ENCODE assay signal across 13 cellular contexts in the genomic region with DNA sequence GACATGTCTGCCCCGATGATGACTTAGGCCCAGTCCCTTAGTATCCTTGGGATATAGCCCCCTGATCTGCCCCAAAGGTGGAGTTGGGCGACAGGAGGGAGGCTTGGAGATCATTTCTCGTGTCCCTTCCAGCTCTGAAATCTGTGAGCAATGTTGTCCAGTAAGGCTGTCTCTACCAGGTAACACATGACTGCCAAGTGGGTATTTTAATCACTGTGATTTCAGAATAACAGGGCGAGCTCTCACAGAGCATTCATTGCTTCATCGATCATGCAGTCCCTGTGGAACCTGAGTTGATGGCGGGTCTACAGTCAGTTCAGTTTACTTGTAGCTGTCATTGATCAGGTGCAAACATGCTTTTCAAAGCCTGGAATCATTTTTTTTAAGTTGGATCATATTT. TPM values are rescaled to one million over a fixed set of nuclear protein-coding genes. Genes with fewer than 3 reads are reported as not detected.
DNase-seq lines count a peak whose midpoint lies in the region; ATAC-seq and TF ChIP-seq lines count a peak whose summit lies in the region.
"Had no signal": no experiment of that assay in that cellular context is flagged by ENCODE, and none has a peak within 500 bp of the region (broad histone marks: within the 10 kb centered on the region; RNA-seq: fewer than 3 reads in every experiment).

No MANE protein-coding gene starts in this region.

- CTCF ChIA-PET in Calu3 (lab: Charles Lee) = interaction anchor here (0.6 to 2.3 kb wide), 2 partner anchors 28 to 104 kb away, joined by 3 to 15 read pairs; no protein-coding TSS in a partner anchor

- no peak overlapping the region for H3K4me3 Mint-ChIP-seq in stimulated activated naive CD8-positive, alpha-beta T cell treated with anti-CD3 and anti-CD28 coated beads, Interleukin-15, Interleukin-2, amounts not matched to agents 100 ng/mL and 50 ng/mL, for 24 hours
- no peak overlapping the region for H3K4me3 Mint-ChIP-seq in stimulated activated naive CD8-positive, alpha-beta T cell treated with anti-CD3 and anti-CD28 coated beads, Interleukin-15, amount 100 ng/mL, for 72 hours
- H3K4me3 Mint-ChIP-seq in nephron progenitor cell (peak overlapping the region; percentile 31), Calu3 (ENCODE audit: low read depth, unreplicated experiment) (no peak overlapping the region)
- H3K4me3 Mint-ChIP-seq: activated T-cell treated with anti-CD3 and anti-CD28 coated beads, Interleukin-2, amount 50 U/mL, for 72 hours; T-helper 1 cell treated with Interleukin-12 subunit alpha and Interleukin-12 subunit beta and Interleukin-4 antibody, amounts not matched to agents 30 μg/mL and 1 μg/mL, for 36 hours had no signal

- H3K27me3 Mint-ChIP-seq in stimulated activated naive CD8-positive, alpha-beta T cell treated with anti-CD3 and anti-CD28 coated beads, Interleukin-15, Interleukin-2, amounts not matched to agents 100 ng/mL and 50 ng/mL, for 24 hours = no peaks in the 10 kb centered on the region
- H3K27me3 Mint-ChIP-seq in stimulated activated naive CD8-positive, alpha-beta T cell treated with anti-CD3 and anti-CD28 coated beads, Interleukin-15, amount 100 ng/mL, for 72 hours = no peaks in the 10 kb centered on the region
- H3K27me3 Mint-ChIP-seq in nephron progenitor cell (ENCODE audit: low read depth, poor library complexity) (peaks cover 4% of the 10 kb centered on the region), Calu3 (ENCODE audit: unreplicated experiment) (no peaks in the 10 kb centered on the region)

- peaks cover 53% of the 10 kb centered on the region for H3K36me3 Mint-ChIP-seq in stimulated activated naive CD8-positive, alpha-beta T cell treated with anti-CD3 and anti-CD28 coated beads, Interleukin-15, Interleukin-2, amounts not matched to agents 100 ng/mL and 50 ng/mL, for 24 hours (ENCODE audit: low read depth)
- H3K36me3 Mint-ChIP-seq in nephron progenitor cell (ENCODE audit: low read depth) (peaks cover 11% of the 10 kb centered on the region), Calu3 (ENCODE audit: insufficient read depth, unreplicated experiment) (no peaks in the 10 kb centered on the region)

- H3K4me1 Mint-ChIP-seq in stimulated activated naive CD8-positive, alpha-beta T cell treated with anti-CD3 and anti-CD28 coated beads, Interleukin-15, Interleukin-2, amounts not matched to agents 100 ng/mL and 50 ng/mL, for 24 hours (ENCODE audit: low read depth) = peaks cover 48% of the 10 kb centered on the region
- peaks cover 63% of the 10 kb centered on the region for H3K4me1 Mint-ChIP-seq in stimulated activated naive CD8-positive, alpha-beta T cell treated with anti-CD3 and anti-CD28 coated beads, Interleukin-15, amount 100 ng/mL, for 72 hours
- H3K4me1 Mint-ChIP-seq in nephron progenitor cell (peaks cover 79% of the 10 kb centered on the region), Calu3 (ENCODE audit: low read depth, unreplicated experiment) (peaks cover 27% of the 10 kb centered on the region)

- H3K27ac ChIP-seq in caudate nucleus (ENCODE audit: low read depth, low read length) = peak overlapping the region; percentile 77

- no peak for DNase-seq in stimulated activated naive CD8-positive, alpha-beta T cell treated with anti-CD3 and anti-CD28 coated beads, Interleukin-15, amount 100 ng/mL, for 72 hours
- DNase-seq in caudate nucleus (lab: John Stamatoyannopoulos, UW) (no peak), nephron progenitor cell (peak; percentile 19), NCI-H1048 (lab: John Stamatoyannopoulos, UW) (no peak), OCI-M1 (lab: John Stamatoyannopoulos, UW) (no peak), Calu3 (no peak), SK-N-DZ (ENCODE audit: low spot score) (no peak)
- DNase-seq: activated T-cell treated with anti-CD3 and anti-CD28 coated beads, Interleukin-2, amount 50 U/mL, for 72 hours; cortex of kidney; GM23248; NCI-H2171 treated with DMSO at 0.1 percent for 48 hours had no signal

- no TSS peak for BruUV-seq in Calu3 (replicated peaks; lab: Mats Ljungman, UMichigan)

- no peak for ATAC-seq in stimulated activated naive CD8-positive, alpha-beta T cell treated with anti-CD3 and anti-CD28 coated beads, Interleukin-15, amount 100 ng/mL, for 72 hours
- ATAC-seq: activated T-cell treated with anti-CD3 and anti-CD28 coated beads, Interleukin-2, amount 50 U/mL, for 72 hours had no signal

- no peak for TF ChIP-seq CTCF in nephron progenitor cell (IDR thresholded peaks at IDR 0.05)
- TF ChIP-seq CTCF in Calu3 (IDR thresholded peaks at IDR 0.05; ENCODE audit: unreplicated experiment) = no peak

- peak overlapping the region; percentile 11 for H3K27ac Mint-ChIP-seq in stimulated activated naive CD8-positive, alpha-beta T cell treated with anti-CD3 and anti-CD28 coated beads, Interleukin-15, Interleukin-2, amounts not matched to agents 100 ng/mL and 50 ng/mL, for 24 hours
- no peak overlapping the region for H3K27ac Mint-ChIP-seq in stimulated activated naive CD8-positive, alpha-beta T cell treated with anti-CD3 and anti-CD28 coated beads, Interleukin-15, amount 100 ng/mL, for 72 hours
- H3K27ac Mint-ChIP-seq in nephron progenitor cell = peak overlapping the region; percentile 95
- H3K27ac Mint-ChIP-seq in Calu3 (ENCODE audit: unreplicated experiment) = no peak overlapping the region
- H3K27ac Mint-ChIP-seq: activated T-cell treated with anti-CD3 and anti-CD28 coated beads, Interleukin-2, amount 50 U/mL, for 72 hours; T-helper 1 cell treated with Interleukin-12 subunit alpha and Interleukin-12 subunit beta and Interleukin-4 antibody, amounts not matched to agents 30 μg/mL and 1 μg/mL, for 36 hours had no signal

- intact Hi-C loops in Calu3 (cut with micrococcal nuclease; ENCODE audit: unreplicated experiment) = loop anchor here (10.0 kb wide), 1 partner anchor 141 kb away; no protein-coding TSS in a partner anchor

- peaks cover 5% of the 10 kb centered on the region for H3K9me3 Mint-ChIP-seq in stimulated activated naive CD8-positive, alpha-beta T cell treated with anti-CD3 and anti-CD28 coated beads, Interleukin-15, Interleukin-2, amounts not matched to agents 100 ng/mL and 50 ng/mL, for 24 hours
- peaks cover 11 to 12% of the 10 kb centered on the region in 2 donors for H3K9me3 Mint-ChIP-seq in stimulated activated naive CD8-positive, alpha-beta T cell treated with anti-CD3 and anti-CD28 coated beads, Interleukin-15, amount 100 ng/mL, for 72 hours
- H3K9me3 Mint-ChIP-seq in nephron progenitor cell = peaks cover 12% of the 10 kb centered on the region
- peaks cover 4% of the 10 kb centered on the region for H3K9me3 Mint-ChIP-seq in Calu3 (ENCODE audit: low read depth, unreplicated experiment)

RNA-seq across cellular contexts. Expression of a gene that starts 39.2 kb away (rescaled TPM):
- 3.6 and 4.5 TPM in 2 replicates for total RNA-seq in Calu3 (2022)
- polyA plus RNA-seq in SK-N-DZ (2014; cell fraction: cytosol; rRNA removed) = 4.6 and 6.5 TPM in 2 replicates
- 14.8 and 18.0 TPM in 2 replicates for polyA plus RNA-seq in SK-N-DZ (2014; cell fraction: nucleus; rRNA removed)

Comparison
In these comparisons a context has a peak if more than half of its experiments do, and no peak if none do; other contexts are left out.
1. H3K27ac Mint-ChIP-seq: peak in stimulated activated naive CD8-positive, alpha-beta T cell treated with anti-CD3 and anti-CD28 coated beads, Interleukin-15, Interleukin-2, amounts not matched to agents 100 ng/mL and 50 ng/mL, for 24 hours (single experiment) and nephron progenitor cell (single experiment); none in stimulated activated naive CD8-positive, alpha-beta T cell treated with anti-CD3 and anti-CD28 coated beads, Interleukin-15, amount 100 ng/mL, for 72 hours (0 of 2) and Calu3 (single experiment).